10 cellular contexts compared by ENCODE assay signal in genomic region chr14:69666698-69667211, GRCh38. TPM values are rescaled to one million over a fixed set of nuclear protein-coding genes. Genes with fewer than 3 reads are reported as not detected.
DNase-seq lines count a peak whose midpoint lies in the region; ATAC-seq, FAIRE-seq and TF ChIP-seq lines count a peak whose summit lies in the region.
"Had no signal": no experiment of that assay in that cellular context is flagged by ENCODE, and none has a peak within 500 bp of the region (broad histone marks: within the 10 kb centered on the region; RNA-seq: fewer than 3 reads in every experiment).

No MANE protein-coding gene starts in this region.

- no peak for FAIRE-seq in RCC 7860 (lab: Jason Lieb, UNC)

- peaks cover 41% of the 10 kb centered on the region for H3K36me3 Mint-ChIP-seq in CD8-positive, alpha-beta T cell

- H3K4me2 ChIP-seq in PC-3 (ENCODE audit: low read length): peak overlapping the region; percentile 11

- no peaks in the 10 kb centered on the region for H3K9me3 Mint-ChIP-seq in CD8-positive, alpha-beta T cell

- POLR2A ChIA-PET in CD8-positive, alpha-beta T cell (lab: Charles Lee): no interaction called here
- POLR2A ChIA-PET in PC-3 (lab: Charles Lee; ENCODE audit: unreplicated experiment): interaction anchor here (0.6 to 0.7 kb wide), 2 partner anchors 53 to 202 kb away, joined by 3 to 6 read pairs; no protein-coding TSS in a partner anchor

- no peak overlapping the region for H3K9ac ChIP-seq in PC-3 (ENCODE audit: low read length)
- no peak overlapping the region for H3K9ac ChIP-seq in rectal smooth muscle tissue (ENCODE audit: low read length)

- no peaks in the 10 kb centered on the region for H3K9me2 ChIP-seq in PC-3 (replicated peaks; ENCODE audit: low read length)

- WGBS in esophagus squamous epithelium, 2 donors: 55 to 62% methylated on average over 2 of the region's 2 CpGs

- H3K9me3 ChIP-seq in CD8-positive, alpha-beta T cell (ENCODE audit: low read length): no peaks in the 10 kb centered on the region
- H3K9me3 ChIP-seq in PC-3 (ENCODE audit: low read length) (no peaks in the 10 kb centered on the region), esophagus squamous epithelium (no peaks in the 10 kb centered on the region)

- H2AFZ ChIP-seq in PC-3 (ENCODE audit: low read length): no peak overlapping the region

- H3K27me3 ChIP-seq in CD8-positive, alpha-beta T cell (ENCODE audit: insufficient read depth, low read length): no peaks in the 10 kb centered on the region
- H3K27me3 ChIP-seq in PC-3 (ENCODE audit: low read length) (no peaks in the 10 kb centered on the region), esophagus squamous epithelium (no peaks in the 10 kb centered on the region), rectal smooth muscle tissue (ENCODE audit: control insufficient read depth, insufficient read depth, low read length) (no peaks in the 10 kb centered on the region)

- no peaks in the 10 kb centered on the region for H3K27me3 Mint-ChIP-seq in CD8-positive, alpha-beta T cell (ENCODE audit: low read depth)

- no peak overlapping the region for H3K4me3 ChIP-seq in CD8-positive, alpha-beta T cell (ENCODE audit: low read depth, low read length)
- H3K4me3 ChIP-seq in PC-3 (ENCODE audit: low read length) (no peak overlapping the region), esophagus squamous epithelium (peak overlapping the region in 1 of 4 donors; percentile 0), rectal smooth muscle tissue (ENCODE audit: low read length) (no peak overlapping the region)

- no peaks in the 10 kb centered on the region for H3K36me3 ChIP-seq in CD8-positive, alpha-beta T cell (ENCODE audit: insufficient read depth, low read length)
- no peaks in the 10 kb centered on the region for H3K36me3 ChIP-seq in PC-3 (ENCODE audit: low read depth, low read length)
- peaks cover 0 to 7% (median 0%) of the 10 kb centered on the region in 3 donors for H3K36me3 ChIP-seq in esophagus squamous epithelium
- no peaks in the 10 kb centered on the region for H3K36me3 ChIP-seq in rectal smooth muscle tissue (ENCODE audit: control insufficient read depth, insufficient read depth, low read length)

- peaks cover 88% of the 10 kb centered on the region for H3K4me1 Mint-ChIP-seq in CD8-positive, alpha-beta T cell (ENCODE audit: low read depth)

- TF ChIP-seq POLR2A in esophagus squamous epithelium (IDR thresholded peaks at IDR 0.05): no peak

- BruUV-seq in PC-3 (replicated peaks; lab: Mats Ljungman, UMichigan): no TSS peak

- H3K27ac ChIP-seq in CD8-positive, alpha-beta T cell (ENCODE audit: low read depth, low read length): no peak overlapping the region
- H3K27ac ChIP-seq in PC-3 (ENCODE audit: low read length) (peak overlapping the region; percentile 49), esophagus squamous epithelium (peak overlapping the region; percentile 28 to 79 (median 56)), rectal smooth muscle tissue (ENCODE audit: low read depth, low read length) (peak overlapping the region; percentile 44)

- H3K4me3 Mint-ChIP-seq in CD8-positive, alpha-beta T cell: peak overlapping the region; percentile 46

- H3K4me1 ChIP-seq in CD8-positive, alpha-beta T cell (ENCODE audit: insufficient read depth, low read length): peaks cover 38% of the 10 kb centered on the region
- H3K4me1 ChIP-seq in PC-3 (ENCODE audit: insufficient read depth, low read length): peaks cover 32% of the 10 kb centered on the region
- H3K4me1 ChIP-seq in esophagus squamous epithelium: peaks cover 27 to 99% (median 67%) of the 10 kb centered on the region in 3 donors
- peaks cover 26% of the 10 kb centered on the region for H3K4me1 ChIP-seq in rectal smooth muscle tissue (ENCODE audit: control insufficient read depth, insufficient read depth, low read length)

- H4K20me1 ChIP-seq in PC-3 (ENCODE audit: low read length): no peaks in the 10 kb centered on the region

- no peak for DNase-seq in CD8-positive, alpha-beta T cell
- DNase-seq in PC-3 (peak; percentile 80), esophagus squamous epithelium (lab: John Stamatoyannopoulos, UW) (no peak), retina (no peak), HK-2 (ENCODE audit: unreplicated experiment) (no peak), RCC 7860 (ENCODE audit: low spot score) (no peak)
- DNase-seq: activated CD8-positive, alpha-beta memory T cell treated with anti-CD3 and anti-CD28 coated beads, Interleukin-2, amount 50 U/mL, for 4 hours; NCI-H2171 had no signal

- peaks cover 10% of the 10 kb centered on the region for H3F3A ChIP-seq in PC-3 (ENCODE audit: low read length, unreplicated experiment)

- peaks cover 4% of the 10 kb centered on the region; the same call in 1 of the 2 replicates for H3K79me2 ChIP-seq in PC-3 (ENCODE audit: low read length)

- CTCF ChIA-PET in CD8-positive, alpha-beta T cell (lab: Charles Lee): no interaction called here
- CTCF ChIA-PET in PC-3 (lab: Charles Lee): interaction anchor here (0.6 to 0.7 kb wide), 2 partner anchors 54 to 95 kb away, joined by 3 read pairs; no protein-coding TSS in a partner anchor

- H3K27ac Mint-ChIP-seq in CD8-positive, alpha-beta T cell: peak overlapping the region; percentile 65

- ATAC-seq in CD8-positive, alpha-beta T cell: no peak
- ATAC-seq in PC-3 (peak; percentile 76), esophagus mucosa (no peak)

- no peak for TF ChIP-seq CTCF in CD8-positive, alpha-beta T cell (IDR thresholded peaks at IDR 0.05)
- TF ChIP-seq CTCF in PC-3 (conservative IDR thresholded peaks at IDR 0.05; ENCODE audit: low read depth, low read length) (no peak), esophagus squamous epithelium (IDR thresholded peaks at IDR 0.05) (no peak)

- intact Hi-C loops in CD8-positive, alpha-beta T cell (cut with DNase I, micrococcal nuclease): loop anchor here in 1 of 2 experiments (5.0 kb wide), 1 partner anchor 54 kb away; the partner anchor contains the start of gene SUSD6
- intact Hi-C loops in PC-3 (cut with micrococcal nuclease): loop anchor here (1.0 kb wide), 1 partner anchor 23 kb away; no protein-coding TSS in a partner anchor
- intact Hi-C loops in esophagus squamous epithelium (cut with DNase I): no loop called here

RNA-seq across cellular contexts. Expression of gene SUSD6, which starts 55.4 kb away (rescaled TPM):
- 10 to 100 TPM; 86.4 to 92.2 TPM for total RNA-seq in CD8-positive, alpha-beta T cell
- 6.1 and 9.3 TPM in 2 replicates for total RNA-seq in PC-3 (2014; rRNA removed)
- total RNA-seq in esophagus squamous epithelium: 10 to 100 TPM; 22.4 to 43.1 (median 27.8) TPM
- total RNA-seq in esophagus mucosa: 35.2 TPM
